Comparison of ENCODE assay signal across 1 cellular context in genomic region chr21:23699402-23699801, GRCh38.
TF ChIP-seq lines count a peak whose summit lies in the region.

No MANE protein-coding gene starts in this region.

TF ChIP-seq in HEK293, 187 proteins besides CTCF, POLR2A, EP300 and RAD21 (continued from another document):
- TF ChIP-seq ZNF639 (tag by site-specific recombination; IDR thresholded peaks at IDR 0.05) = no peak
